Comparison of ENCODE assay signal across 25 cellular contexts in genomic region chr3:116342499-116342898, GRCh38.
"Had no signal": no experiment of that assay in that cellular context is flagged by ENCODE, and none has a peak within 500 bp of the region (broad histone marks: within the 10 kb centered on the region; RNA-seq: fewer than 3 reads in every experiment).

No MANE protein-coding gene starts in this region.

- H3K4me3 Mint-ChIP-seq: dendritic cell treated with granulocyte-macrophage colony-stimulating factor and Interleukin-4, amounts not matched to agents 40 ng/mL and 50 ng/mL, for 4 days; effector memory CD8-positive, alpha-beta T cell; immature natural killer cell; memory B cell; natural killer cell treated with Interleukin-12 subunit alpha and Interleukin-12 subunit beta and Interleukin-15 and Interleukin-18, amount 100 ng/mL, for 72 hours; neural progenitor cell; stimulated activated effector memory CD8-positive, alpha-beta T cell treated with anti-CD3 and anti-CD28 coated beads, Interleukin-12 subunit alpha, Interleukin-12 subunit beta, amount 100 ng/mL, for 72 hours; stimulated activated naive CD8-positive, alpha-beta T cell treated with anti-CD3 and anti-CD28 coated beads, Interleukin-15, Interleukin-2, amounts not matched to agents 100 ng/mL and 50 ng/mL, for 24 hours had no signal

- ATAC-seq: effector memory CD8-positive, alpha-beta T cell; gastroesophageal sphincter; left cardiac atrium; lower lobe of right lung; natural killer cell treated with Interleukin-12 subunit alpha and Interleukin-12 subunit beta and Interleukin-15 and Interleukin-18, amount 100 ng/mL, for 72 hours; stimulated activated effector memory CD8-positive, alpha-beta T cell treated with anti-CD3 and anti-CD28 coated beads, Interleukin-12 subunit alpha, Interleukin-12 subunit beta, amount 100 ng/mL, for 72 hours; upper lobe of right lung had no signal

- H3K27ac Mint-ChIP-seq: dendritic cell treated with granulocyte-macrophage colony-stimulating factor and Interleukin-4, amounts not matched to agents 40 ng/mL and 50 ng/mL, for 4 days; effector memory CD8-positive, alpha-beta T cell; immature natural killer cell; memory B cell; natural killer cell treated with Interleukin-12 subunit alpha and Interleukin-12 subunit beta and Interleukin-15 and Interleukin-18, amount 100 ng/mL, for 72 hours; neural progenitor cell; stimulated activated effector memory CD8-positive, alpha-beta T cell treated with anti-CD3 and anti-CD28 coated beads, Interleukin-12 subunit alpha, Interleukin-12 subunit beta, amount 100 ng/mL, for 72 hours; stimulated activated naive CD8-positive, alpha-beta T cell treated with anti-CD3 and anti-CD28 coated beads, Interleukin-15, Interleukin-2, amounts not matched to agents 100 ng/mL and 50 ng/mL, for 24 hours had no signal

- H3K4me1 Mint-ChIP-seq: immature natural killer cell; memory B cell; stimulated activated effector memory CD8-positive, alpha-beta T cell treated with anti-CD3 and anti-CD28 coated beads, Interleukin-12 subunit alpha, Interleukin-12 subunit beta, amount 100 ng/mL, for 72 hours had no signal

- H2AFZ ChIP-seq: neural progenitor cell had no signal

- H3K36me3 Mint-ChIP-seq: immature natural killer cell; memory B cell; natural killer cell treated with Interleukin-12 subunit alpha and Interleukin-12 subunit beta and Interleukin-15 and Interleukin-18, amount 100 ng/mL, for 72 hours; neural progenitor cell; stimulated activated effector memory CD8-positive, alpha-beta T cell treated with anti-CD3 and anti-CD28 coated beads, Interleukin-12 subunit alpha, Interleukin-12 subunit beta, amount 100 ng/mL, for 72 hours had no signal

- H3K9me3 ChIP-seq: esophagus muscularis mucosa, gastroesophageal sphincter, left ventricle myocardium inferior, lower lobe of right lung, ovary, right atrium auricular region, tibial artery, upper lobe of right lung, vagina had no signal

- H3K27ac ChIP-seq: epithelial cell of prostate, esophagus muscularis mucosa, gastroesophageal sphincter, left ventricle myocardium inferior, lower lobe of right lung, neural progenitor cell, ovary, right atrium auricular region, tibial artery, upper lobe of right lung, vagina had no signal

- H3K4me2 ChIP-seq: neural progenitor cell had no signal

- H3K9me3 Mint-ChIP-seq: dendritic cell treated with granulocyte-macrophage colony-stimulating factor and Interleukin-4, amounts not matched to agents 40 ng/mL and 50 ng/mL, for 4 days; memory B cell; neural progenitor cell had no signal

- H3K36me3 ChIP-seq: esophagus muscularis mucosa, gastroesophageal sphincter, left ventricle myocardium inferior, lower lobe of right lung, neural progenitor cell, ovary, right atrium auricular region, tibial artery, upper lobe of right lung, vagina had no signal

- H3K27me3 Mint-ChIP-seq: dendritic cell treated with granulocyte-macrophage colony-stimulating factor and Interleukin-4, amounts not matched to agents 40 ng/mL and 50 ng/mL, for 4 days; effector memory CD8-positive, alpha-beta T cell; memory B cell; natural killer cell treated with Interleukin-12 subunit alpha and Interleukin-12 subunit beta and Interleukin-15 and Interleukin-18, amount 100 ng/mL, for 72 hours; stimulated activated naive CD8-positive, alpha-beta T cell treated with anti-CD3 and anti-CD28 coated beads, Interleukin-15, Interleukin-2, amounts not matched to agents 100 ng/mL and 50 ng/mL, for 24 hours had no signal

- H3K9ac ChIP-seq: neural progenitor cell had no signal

- DNase-seq: effector memory CD8-positive, alpha-beta T cell; glutamatergic neuron; immature natural killer cell; left cardiac atrium; left ventricle myocardium inferior; lower lobe of right lung; midbrain; nucleus accumbens; ovary; small intestine; stimulated activated CD4-positive, alpha-beta T cell treated with anti-CD3 and anti-CD28 coated beads, Interleukin-4, amount 100 ng/mL, for 1 hour; stimulated activated CD8-positive, alpha-beta memory T cell treated with anti-CD3 and anti-CD28 coated beads, Interleukin-4, amount 100 ng/mL, for 48 hours; tibial artery; upper lobe of right lung had no signal

- H3K4me3 ChIP-seq: esophagus muscularis mucosa, gastroesophageal sphincter, left ventricle myocardium inferior, lower lobe of right lung, neural progenitor cell, ovary, right atrium auricular region, tibial artery, upper lobe of right lung, vagina had no signal

- H3K27me3 ChIP-seq: esophagus muscularis mucosa, gastroesophageal sphincter, neural progenitor cell, ovary, right atrium auricular region, tibial artery, upper lobe of right lung, vagina had no signal

- H3K4me1 ChIP-seq: gastroesophageal sphincter, left ventricle myocardium inferior, lower lobe of right lung, tibial artery, upper lobe of right lung had no signal
